In the genomic region with DNA sequence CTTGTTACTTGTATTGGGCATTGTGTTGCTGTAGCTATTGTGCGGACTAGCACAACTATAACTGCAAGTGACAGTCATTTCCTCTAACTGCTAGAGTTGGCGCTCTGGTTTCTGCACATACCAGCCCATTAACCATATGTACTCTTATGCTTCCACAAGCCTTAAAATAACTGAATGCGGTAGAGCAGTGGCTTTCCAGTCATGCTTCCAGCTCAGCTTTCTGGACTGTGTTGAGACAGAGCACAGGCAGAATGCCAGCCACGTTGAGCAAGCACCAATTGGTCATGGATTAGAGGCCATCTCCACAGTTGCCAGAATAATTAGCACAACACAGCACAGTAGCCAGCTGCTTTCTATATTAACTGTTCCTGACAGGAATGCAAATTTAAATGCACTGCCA, we compare ENCODE assay signal across 9 cellular contexts. TPM values are rescaled to one million over a fixed set of nuclear protein-coding genes. Genes with fewer than 3 reads are reported as not detected.
DNase-seq lines count a peak whose midpoint lies in the region; ATAC-seq, FAIRE-seq and TF ChIP-seq lines count a peak whose summit lies in the region.
"Had no signal": no experiment of that assay in that cellular context is flagged by ENCODE, and none has a peak within 500 bp of the region (broad histone marks: within the 10 kb centered on the region; RNA-seq: fewer than 3 reads in every experiment).

No MANE protein-coding gene starts in this region.

- TF ChIP-seq CTCF in IMR-90 (conservative IDR thresholded peaks at IDR 0.05; ENCODE audit: low read depth, low read length) (no peak), left ventricle myocardium inferior (IDR thresholded peaks at IDR 0.05; ENCODE audit: borderline replicate concordance) (no peak)

- H3K36me3 ChIP-seq in IMR-90 (ENCODE audit: control insufficient read depth, insufficient read depth, low read length) (peaks cover 4% of the 10 kb centered on the region), left ventricle myocardium inferior (peaks cover 31% of the 10 kb centered on the region)

- no peak overlapping the region for H3K4ac ChIP-seq in IMR-90 (ENCODE audit: low read depth, low read length)

- H4K5ac ChIP-seq in IMR-90 (ENCODE audit: low read depth, low read length), result no peak overlapping the region

- H2BK20ac ChIP-seq in IMR-90 (ENCODE audit: low read depth, low read length), result no peak overlapping the region

- H3K27ac ChIP-seq in IMR-90 (ENCODE audit: insufficient read depth, low read length), result no peak overlapping the region
- peak overlapping the region; percentile 68 for H3K27ac ChIP-seq in left ventricle myocardium inferior (replicated peaks)

- peak; percentile 96 for ATAC-seq in IMR-90 (ENCODE audit: low read depth)
- ATAC-seq in GM18519 (IDR thresholded peaks at IDR 0.05; ENCODE audit: low FRiP score, unreplicated experiment), result no peak
- ATAC-seq in HG03045 (IDR thresholded peaks at IDR 0.05; ENCODE audit: unreplicated experiment), result no peak
- ATAC-seq in activated CD4-positive, alpha-beta T cell treated with anti-CD3 and anti-CD28 coated beads for 36 hours, result no peak

- peak overlapping the region; percentile 40 for H2BK5ac ChIP-seq in IMR-90 (ENCODE audit: low read depth, low read length, poor library complexity, severe bottlenecking)

- H3K79me1 ChIP-seq in IMR-90 (ENCODE audit: low read depth in 1 of 2, low read length in 2 of 2), result peaks cover 5 to 21% of the 10 kb centered on the region in 2 experiments; a peak in 2 of 4 replicates

- CTCF ChIA-PET in IMR-90 (lab: Yijun Ruan, JAX), result interaction anchor here (0.9 to 1.4 kb wide), 2 partner anchors 16 to 20 kb away, joined by 3 read pairs; no protein-coding TSS in a partner anchor
- CTCF ChIA-PET in activated CD4-positive, alpha-beta T cell treated with anti-CD3 and anti-CD28 coated beads for 36 hours (lab: Charles Lee), result interaction anchor here (1.0 to 1.9 kb wide), 2 partner anchors 24 to 213 kb away, joined by 3 to 7 read pairs; no protein-coding TSS in a partner anchor

- H3K27me3 ChIP-seq in IMR-90 (ENCODE audit: control insufficient read depth, insufficient read depth, low read length) (no peaks in the 10 kb centered on the region), left ventricle myocardium inferior (ENCODE audit: low read depth) (no peaks in the 10 kb centered on the region)

- no peak overlapping the region for H3K18ac ChIP-seq in IMR-90 (ENCODE audit: low read depth, low read length)

- H2AK5ac ChIP-seq in IMR-90 (ENCODE audit: low read depth, low read length), result no peak overlapping the region

- no peak overlapping the region for H3K27ac Mint-ChIP-seq in activated CD4-positive, alpha-beta T cell treated with anti-CD3 and anti-CD28 coated beads for 36 hours

- in situ Hi-C loops in IMR-90 (cut with MboI; ENCODE audit: low sequenced_read_pairs), result no loop called here

- H3K4me1 ChIP-seq in IMR-90 (ENCODE audit: control insufficient read depth, insufficient read depth, low read length) (no peaks in the 10 kb centered on the region), left ventricle myocardium inferior (peaks cover 22% of the 10 kb centered on the region)

- H4K20me1 ChIP-seq in IMR-90 (ENCODE audit: insufficient read depth, low read length), result peaks cover 4% of the 10 kb centered on the region; the same call in 1 of the 2 replicates

- no TSS peak for BruUV-seq in IMR-90 (replicated peaks; lab: Mats Ljungman, UMichigan)

- H3K4me3 ChIP-seq in IMR-90 (ENCODE audit: insufficient read depth, low read depth, low read length) (no peak overlapping the region), left ventricle myocardium inferior (peak overlapping the region; percentile 16)

- no peak overlapping the region for H4K91ac ChIP-seq in IMR-90 (ENCODE audit: insufficient read depth, low read depth, low read length)

- no peak for TF ChIP-seq RAD21 in IMR-90 (IDR thresholded peaks at IDR 0.05; ENCODE audit: low read length)

- intact Hi-C loops in IMR-90 (cut with micrococcal nuclease), result loop anchor here (1.0 kb wide), 4 partner anchors 12 to 926 kb away; partner anchors contain the start of gene INVS
- intact Hi-C loops in left ventricle myocardium inferior (cut with micrococcal nuclease), result no loop called here
- intact Hi-C loops in activated CD4-positive, alpha-beta T cell treated with anti-CD3 and anti-CD28 coated beads for 36 hours (cut with DNase I, micrococcal nuclease), result no loop called here

- H3K36me3 Mint-ChIP-seq in activated CD4-positive, alpha-beta T cell treated with anti-CD3 and anti-CD28 coated beads for 36 hours (ENCODE audit: low read depth), result peaks cover 15% of the 10 kb centered on the region

- H2AFZ ChIP-seq in IMR-90 (replicated peaks; ENCODE audit: low read length, poor library complexity), result no peak overlapping the region

- POLR2A ChIA-PET in IMR-90 (lab: Charles Lee; ENCODE audit: unreplicated experiment), result no interaction called here
- POLR2A ChIA-PET in activated CD4-positive, alpha-beta T cell treated with anti-CD3 and anti-CD28 coated beads for 36 hours (lab: Charles Lee), result no interaction called here

- no peak overlapping the region for H3K4me2 ChIP-seq in IMR-90 (ENCODE audit: low read depth, low read length)

- no peak for FAIRE-seq in GM12892 (lab: Jason Lieb, UNC)

- no peak overlapping the region for H3K4me3 Mint-ChIP-seq in activated CD4-positive, alpha-beta T cell treated with anti-CD3 and anti-CD28 coated beads for 36 hours

- H4K8ac ChIP-seq in IMR-90 (ENCODE audit: low read depth in 2 of 2, low read length in 2 of 2), result no peak overlapping the region

- H2BK15ac ChIP-seq in IMR-90 (ENCODE audit: low read depth, low read length), result no peak overlapping the region

- no peak overlapping the region for H2BK120ac ChIP-seq in IMR-90 (ENCODE audit: low read depth, low read length)

- peaks cover 4% of the 10 kb centered on the region for H3K4me1 Mint-ChIP-seq in activated CD4-positive, alpha-beta T cell treated with anti-CD3 and anti-CD28 coated beads for 36 hours

- H3K56ac ChIP-seq in IMR-90 (ENCODE audit: extremely low read depth, insufficient read depth, low read length), result no peak overlapping the region

- peak; percentile 98 for DNase-seq in IMR-90
- peak; percentile 92 for DNase-seq in amniotic stem cell (lab: John Stamatoyannopoulos, UW)
- DNase-seq in left ventricle myocardium inferior, result peak; percentile 86
- peak; percentile 98 for DNase-seq in stromal cell of bone marrow (ENCODE audit: low read depth)
- no peak for DNase-seq in GM12892 (ENCODE audit: insufficient read length)
- DNase-seq in activated CD4-positive, alpha-beta T cell treated with anti-CD3 and anti-CD28 coated beads for 36 hours, result no peak
- DNase-seq: activated CD4-positive, alpha-beta T cell treated with anti-CD3 and anti-CD28 coated beads, Interleukin-2, amount 50 U/mL, for 48 hours had no signal

- H3K27me3 Mint-ChIP-seq in activated CD4-positive, alpha-beta T cell treated with anti-CD3 and anti-CD28 coated beads for 36 hours, result no peaks in the 10 kb centered on the region

- TF ChIP-seq POLR2A in IMR-90 (IDR thresholded peaks at IDR 0.05; ENCODE audit: low read depth, low read length) (no peak), GM12892 (IDR thresholded peaks at IDR 0.05; ENCODE audit: low read depth, low read length) (no peak)

- dilution Hi-C loops in IMR-90 (cut with HindIII; ENCODE audit: low sequenced_read_pairs, unreplicated experiment), result no loop called here

- H3K9me3 ChIP-seq in IMR-90 (ENCODE audit: control insufficient read depth, insufficient read depth, low read length) (no peaks in the 10 kb centered on the region), left ventricle myocardium inferior (replicated peaks) (no peaks in the 10 kb centered on the region)

- no peak overlapping the region for H3K9ac ChIP-seq in IMR-90 (ENCODE audit: low read depth, low read length)

- H3K9me3 Mint-ChIP-seq in activated CD4-positive, alpha-beta T cell treated with anti-CD3 and anti-CD28 coated beads for 36 hours (ENCODE audit: low read depth), result no peaks in the 10 kb centered on the region

- H2AK9ac ChIP-seq in IMR-90 (replicated peaks; ENCODE audit: low read depth, low read length, poor library complexity), result no peak overlapping the region

- H3K14ac ChIP-seq in IMR-90 (replicated peaks; ENCODE audit: low read depth, low read length), result no peak overlapping the region

- 0% methylated on average over 2 of the region's 4 CpGs; no CpG with 5 or more reads in 1 of the 2 experiments for WGBS in IMR-90 (ENCODE audit: extremely low coverage in 2 of 2, insufficient read length in 1 of 2), 2 experiments

- 0 out of 2 replicates have a peak, but pooled peaks cover 3% of the 10 kb centered on the region for H3K9me1 ChIP-seq in IMR-90 (ENCODE audit: insufficient read depth, low read length)

- H3K23ac ChIP-seq in IMR-90 (ENCODE audit: low read depth, low read length), result no peak overlapping the region

TF ChIP-seq in IMR-90, 13 proteins besides CTCF, POLR2A, EP300 and RAD21 (continues in another document):
- no peak for TF ChIP-seq SMC3 (IDR thresholded peaks at IDR 0.05; ENCODE audit: low read depth, low read length)
- TF ChIP-seq BHLHE40 (IDR thresholded peaks at IDR 0.05; ENCODE audit: low read depth, low read length), result peak; percentile 62
- TF ChIP-seq FOS (IDR thresholded peaks at IDR 0.05; ENCODE audit: low read depth, low read length), result peak; percentile 56
- TF ChIP-seq MAFK (IDR thresholded peaks at IDR 0.05; ENCODE audit: low read depth, low read length), result no peak
- TF ChIP-seq CHD1 (IDR thresholded peaks at IDR 0.05; ENCODE audit: low read depth, low read length), result no peak
- peak; percentile 99 for TF ChIP-seq CEBPB (IDR thresholded peaks at IDR 0.05; ENCODE audit: low read depth, low read length)

RNA-seq across cellular contexts. Expression of gene INVS, which starts 12.2 kb away (rescaled TPM):
- 25.3 and 33.5 TPM in 2 replicates for total RNA-seq in IMR-90 (2012; rRNA removed)
- 7.9 and 9.2 TPM in 2 replicates for polyA plus RNA-seq in IMR-90 (2012; rRNA removed)
- polyA plus RNA-seq in IMR-90 (2012; cell fraction: cytosol; rRNA removed), result 3.0 and 4.6 TPM in 2 replicates
- 7.2 and 25.0 TPM in 2 replicates for polyA plus RNA-seq in IMR-90 (2012; cell fraction: nucleus; rRNA removed; ENCODE audit: low replicate concordance)
- 6.7 TPM for total RNA-seq in left ventricle myocardium inferior
- 12.4 TPM for polyA plus RNA-seq in GM12892 (2012; ENCODE audit: missing spikeins)
- total RNA-seq in activated CD4-positive, alpha-beta T cell treated with anti-CD3 and anti-CD28 coated beads for 36 hours, result 10 to 100 TPM; 14.1 to 19.3 TPM

RNA-seq across cellular contexts. Expression of gene ERP44, which starts 12.4 kb away (rescaled TPM):
- total RNA-seq in IMR-90 (2012; rRNA removed) (9.1 and 16.1 TPM in 2 replicates), left ventricle myocardium inferior (15.6 TPM)
- 11.6 and 13.5 TPM in 2 replicates for polyA plus RNA-seq in IMR-90 (2012; rRNA removed)
- polyA plus RNA-seq in IMR-90 (2012; cell fraction: cytosol; rRNA removed), result 2.9 and 3.1 TPM in 2 replicates
- 1.3 and 6.6 TPM in 2 replicates for polyA plus RNA-seq in IMR-90 (2012; cell fraction: nucleus; rRNA removed; ENCODE audit: low replicate concordance)
- polyA plus RNA-seq in GM12892 (2012; ENCODE audit: missing spikeins), result 19.1 TPM
- total RNA-seq in activated CD4-positive, alpha-beta T cell treated with anti-CD3 and anti-CD28 coated beads for 36 hours, result 10 to 100 TPM; 12.0 to 12.4 TPM

Comparison
In these comparisons a context has a peak if more than half of its experiments do, and no peak if none do; other contexts are left out.
1. DNase-seq: peak in IMR-90 (single experiment), amniotic stem cell (single experiment), left ventricle myocardium inferior (single experiment) and stromal cell of bone marrow (single experiment); none in GM12892 (single experiment) and activated CD4-positive, alpha-beta T cell treated with anti-CD3 and anti-CD28 coated beads for 36 hours (single experiment).